Comparison of ENCODE assay signal across 9 cellular contexts in the genomic region with DNA sequence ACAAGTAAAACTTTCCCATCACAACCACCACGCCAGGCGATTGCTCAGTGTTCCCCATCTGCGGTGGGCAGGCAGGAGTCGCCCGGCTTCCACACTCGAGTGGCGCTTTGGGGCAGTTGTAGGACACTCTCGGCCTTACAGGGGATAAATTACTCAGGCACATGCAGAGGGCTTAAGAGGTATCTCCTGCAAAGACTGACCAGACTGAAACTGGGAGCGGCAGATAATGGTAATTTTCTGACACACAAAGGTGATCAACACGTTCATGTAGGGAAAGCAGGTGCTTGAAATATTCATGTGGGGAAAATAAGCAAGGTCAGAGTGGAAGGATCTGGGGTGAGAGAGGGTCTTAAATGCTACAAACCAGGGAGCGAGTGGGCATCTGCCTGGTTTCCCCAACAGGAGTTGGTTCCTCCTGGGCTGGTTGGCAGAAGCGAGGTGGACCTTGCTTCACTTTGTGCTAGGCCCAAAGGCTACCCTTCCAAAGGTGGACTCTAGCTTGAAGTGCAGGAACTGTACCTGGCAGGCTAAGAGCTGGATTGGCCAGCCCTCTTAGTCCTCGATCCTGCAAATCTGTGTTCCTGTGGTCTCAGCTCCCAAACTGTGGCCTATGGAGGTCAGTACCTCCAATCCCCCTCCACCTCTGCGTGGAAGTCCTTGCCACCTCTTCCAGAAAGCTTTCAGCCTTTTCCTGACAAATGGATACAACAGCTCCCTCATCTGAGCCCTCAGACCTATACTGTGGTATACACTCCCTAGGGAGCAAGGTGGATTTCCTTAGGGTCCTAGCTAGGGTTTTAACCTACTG. TPM values are rescaled to one million over a fixed set of nuclear protein-coding genes. Genes with fewer than 3 reads are reported as not detected.
DNase-seq lines count a peak whose midpoint lies in the region; ATAC-seq, FAIRE-seq and TF ChIP-seq lines count a peak whose summit lies in the region.
"Had no signal": no experiment of that assay in that cellular context is flagged by ENCODE, and none has a peak within 500 bp of the region (broad histone marks: within the 10 kb centered on the region; RNA-seq: fewer than 3 reads in every experiment).

No MANE protein-coding gene starts in this region.

- peak overlapping the region; percentile 90 for H3K4me3 Mint-ChIP-seq in T-helper 17 cell

- no peak for TF ChIP-seq CTCF in hepatocyte (IDR thresholded peaks at IDR 0.05; ENCODE audit: poor library complexity)

- H3K27ac Mint-ChIP-seq in T-helper 17 cell: peak overlapping the region; percentile 87

- no peaks in the 10 kb centered on the region for H3K9me2 ChIP-seq in hepatocyte (replicated peaks; ENCODE audit: insufficient read depth)

- peaks cover 22% of the 10 kb centered on the region for H4K20me1 ChIP-seq in hepatocyte (ENCODE audit: insufficient read depth, poor library complexity, severe bottlenecking)

- H2AFZ ChIP-seq in hepatocyte: peak overlapping the region; percentile 80

- H3K4me2 ChIP-seq in hepatocyte: peak overlapping the region; percentile 93

- H3K4me3 ChIP-seq in hepatocyte: peak overlapping the region; percentile 72
- H3K4me3 ChIP-seq in small intestine (ENCODE audit: low read depth in 1 of 2, low read length in 2 of 2): no peak overlapping the region

- peaks cover 4% of the 10 kb centered on the region for H3K36me3 ChIP-seq in hepatocyte (replicated peaks; ENCODE audit: insufficient read depth, low read depth)
- peaks cover 2 to 5% of the 10 kb centered on the region in 2 donors for H3K36me3 ChIP-seq in small intestine (ENCODE audit: control insufficient read depth in 2 of 2, insufficient read depth in 2 of 2, low read length in 2 of 2)

- FAIRE-seq in small intestine (lab: Jason Lieb, UNC): no peak
- no peak for FAIRE-seq in RCC 7860 (lab: Jason Lieb, UNC)

- peaks cover 3% of the 10 kb centered on the region for H3K36me3 Mint-ChIP-seq in T-helper 17 cell (ENCODE audit: low read depth)

- WGBS in hepatocyte (ENCODE audit: low lambda C conversion rate, missing lambda C conversion rate): 32% methylated on average over 14 of the region's 14 CpGs
- 40 to 58% (median 49%) methylated on average over 14 of the region's 14 CpGs for WGBS in small intestine, 3 donors

- ATAC-seq in T-helper 17 cell: no peak

- H3K4me1 ChIP-seq in hepatocyte (ENCODE audit: insufficient read depth) (peaks cover 39% of the 10 kb centered on the region), small intestine (ENCODE audit: control insufficient read depth in 2 of 2, insufficient read depth in 1 of 2, low read depth in 1 of 2, low read length in 1 of 2) (peaks cover 2 to 6% of the 10 kb centered on the region in 2 donors)

- DNase-seq in DMS 273 (lab: John Stamatoyannopoulos, UW; ENCODE audit: unreplicated experiment) (peak; percentile 62), DMS 273 treated with DMSO at 0.1 percent for 48 hours (lab: John Stamatoyannopoulos, UW) (no peak), T-helper 17 cell (no peak), hepatocyte (ENCODE audit: low spot score) (peak; percentile 34), small intestine (peak; percentile 62), RCC 7860 (ENCODE audit: low spot score) (no peak), G401 (ENCODE audit: low spot score) (no peak)
- DNase-seq in activated CD4-positive, CD25-positive, alpha-beta regulatory T cell treated with anti-CD3 and anti-CD28 coated beads, Interleukin-2, amount 50 U/mL, for 72 hours: no peak

- H3K9me3 ChIP-seq in T-helper 17 cell (ENCODE audit: control insufficient read depth, low read length, poor library complexity, severe bottlenecking): no peaks in the 10 kb centered on the region
- H3K9me3 ChIP-seq in hepatocyte (ENCODE audit: low read depth): no peaks in the 10 kb centered on the region
- H3K9me3 ChIP-seq in small intestine (ENCODE audit: control insufficient read depth, low read depth): no peaks in the 10 kb centered on the region

- H3K27ac ChIP-seq in hepatocyte (peak overlapping the region; percentile 95), small intestine (ENCODE audit: low read depth in 1 of 2, low read length in 1 of 2) (peak overlapping the region; percentile 76 to 78)
- H3K27ac ChIP-seq: 22Rv1 had no signal

- in situ Hi-C loops in G401 (cut with HindIII; ENCODE audit: low sequenced_read_pairs): no loop called here

- H3K4me1 Mint-ChIP-seq in T-helper 17 cell: peaks cover 18% of the 10 kb centered on the region

- no peaks in the 10 kb centered on the region for H3K27me3 Mint-ChIP-seq in T-helper 17 cell

- H3K79me2 ChIP-seq in hepatocyte: peaks cover 60% of the 10 kb centered on the region

- H3K27me3 ChIP-seq in hepatocyte (no peaks in the 10 kb centered on the region), small intestine (ENCODE audit: control insufficient read depth in 2 of 2, insufficient read depth in 2 of 2, low read length in 2 of 2) (no peaks in the 10 kb centered on the region)

RNA-seq across cellular contexts. Expression of gene PLAGL2, which starts 16.7 kb away (rescaled TPM):
- total RNA-seq in T-helper 17 cell (10 to 100 TPM; 14.9 to 18.9 TPM), hepatocyte (41.1 and 44.6 TPM in 2 replicates)
- polyA plus RNA-seq in hepatocyte (31.7 and 39.7 TPM in 2 replicates), small intestine (10 to 100 TPM in 1 of 3 donors, 1 to 10 TPM in 2; 3.2 to 10.5 (median 6.7) TPM)
- 1.3 and 3.6 TPM in 2 replicates for total RNA-seq in G401 (2014; rRNA removed; shearing (Covaris generic))

RNA-seq across cellular contexts. Expression of gene POFUT1, which starts 16.9 kb away (rescaled TPM):
- 10 to 100 TPM; 11.1 to 13.6 TPM for total RNA-seq in T-helper 17 cell
- 81.4 and 87.3 TPM in 2 replicates for total RNA-seq in hepatocyte
- polyA plus RNA-seq in hepatocyte: 39.4 and 42.0 TPM in 2 replicates
- polyA plus RNA-seq in small intestine: 10 to 100 TPM; 11.1 to 29.8 (median 12.1) TPM
- total RNA-seq in G401 (2014; rRNA removed; shearing (Covaris generic)): 26.9 and 27.4 TPM in 2 replicates

Comparison
In these comparisons a context has a peak if more than half of its experiments do, and no peak if none do; other contexts are left out.
1. DNase-seq: peak in DMS 273 (single experiment), hepatocyte (single experiment) and small intestine (single experiment); none in DMS 273 treated with DMSO at 0.1 percent for 48 hours (single experiment), T-helper 17 cell (0 of 3), RCC 7860 (single experiment), G401 (single experiment) and activated CD4-positive, CD25-positive, alpha-beta regulatory T cell treated with anti-CD3 and anti-CD28 coated beads, Interleukin-2, amount 50 U/mL, for 72 hours (single experiment).